In genomic region chr5:87413116-87413645, GRCh38 we compare ENCODE assay signal across 8 cellular contexts. TPM values are rescaled to one million over a fixed set of nuclear protein-coding genes. Genes with fewer than 3 reads are reported as not detected.
A peak's percentile ranks its signal among the peaks of the same experiment; 100 is the strongest.
DNase-seq lines count a peak whose midpoint lies in the region; ATAC-seq and TF ChIP-seq lines count a peak whose summit lies in the region.

No MANE protein-coding gene starts in this region.

- H3K4me1 Mint-ChIP-seq in type B pancreatic cell (ENCODE audit: unreplicated experiment), result peaks cover 16% of the 10 kb centered on the region

- peak overlapping the region; percentile 99 for H3K4me3 ChIP-seq in AG10803 (ENCODE audit: low read length)

- TF ChIP-seq CTCF in AG10803 (conservative IDR thresholded peaks at IDR 0.05; ENCODE audit: low read length), result no peak
- no peak for TF ChIP-seq CTCF in type B pancreatic cell (conservative IDR thresholded peaks at IDR 0.05)

- peaks cover 3% of the 10 kb centered on the region for H3K27me3 Mint-ChIP-seq in type B pancreatic cell

- no peaks in the 10 kb centered on the region for H3K9me3 Mint-ChIP-seq in activated naive CD4-positive, alpha-beta T cell treated with anti-CD3 and anti-CD28 coated beads, Interleukin-2, amount 50 U/mL, for 72 hours
- H3K9me3 Mint-ChIP-seq in type B pancreatic cell, result no peaks in the 10 kb centered on the region

- no peaks in the 10 kb centered on the region for H3K27me3 ChIP-seq in layer of hippocampus (ENCODE audit: control insufficient read depth, insufficient read depth, low read length)

- H3K27ac ChIP-seq in layer of hippocampus (ENCODE audit: low read depth, low read length), result peak overlapping the region; percentile 81

- H3K36me3 Mint-ChIP-seq in activated naive CD4-positive, alpha-beta T cell treated with anti-CD3 and anti-CD28 coated beads, Interleukin-2, amount 50 U/mL, for 72 hours, result peaks cover 29 to 39% of the 10 kb centered on the region in 2 donors
- peaks cover 7% of the 10 kb centered on the region for H3K36me3 Mint-ChIP-seq in type B pancreatic cell

- ATAC-seq in GM19025 (IDR thresholded peaks at IDR 0.05; ENCODE audit: low read depth, unreplicated experiment) (peak; percentile 7), HG03196 (IDR thresholded peaks at IDR 0.05; ENCODE audit: unreplicated experiment) (peak; percentile 6)
- peak in 1 of 2 donors; percentile 1 for ATAC-seq in activated naive CD4-positive, alpha-beta T cell treated with anti-CD3 and anti-CD28 coated beads, Interleukin-2, amount 50 U/mL, for 72 hours

- H3K27ac Mint-ChIP-seq in activated naive CD4-positive, alpha-beta T cell treated with anti-CD3 and anti-CD28 coated beads, Interleukin-2, amount 50 U/mL, for 72 hours, result peak overlapping the region; percentile 97 to 98
- peak overlapping the region; percentile 94 for H3K27ac Mint-ChIP-seq in type B pancreatic cell

- DNase-seq in AG10803 (ENCODE audit: low read depth) (peak; percentile 15), type B pancreatic cell (ENCODE audit: extremely low spot score, unreplicated experiment) (no peak), epidermal melanocyte (ENCODE audit: insufficient read length, low spot score) (no peak), HuH-7 (ENCODE audit: low spot score) (no peak)
- DNase-seq in activated naive CD4-positive, alpha-beta T cell treated with anti-CD3 and anti-CD28 coated beads, Interleukin-2, amount 50 U/mL, for 72 hours (ENCODE audit: low spot score in 2 of 2), result no peak

- peak overlapping the region; percentile 98 for H3K4me3 Mint-ChIP-seq in type B pancreatic cell

RNA-seq across cellular contexts. Expression of gene CCNH, which starts 0.5 kb away (rescaled TPM):
- 100 to 1,000 TPM in 1 of 2 donors, 10 to 100 TPM in 1; 60.5 to 108 TPM for total RNA-seq in activated naive CD4-positive, alpha-beta T cell treated with anti-CD3 and anti-CD28 coated beads, Interleukin-2, amount 50 U/mL, for 72 hours
- 34.1 and 34.5 TPM in 2 replicates for total RNA-seq in type B pancreatic cell (ENCODE audit: low replicate concordance)
